10 cellular contexts compared by ENCODE assay signal in the genomic region with DNA sequence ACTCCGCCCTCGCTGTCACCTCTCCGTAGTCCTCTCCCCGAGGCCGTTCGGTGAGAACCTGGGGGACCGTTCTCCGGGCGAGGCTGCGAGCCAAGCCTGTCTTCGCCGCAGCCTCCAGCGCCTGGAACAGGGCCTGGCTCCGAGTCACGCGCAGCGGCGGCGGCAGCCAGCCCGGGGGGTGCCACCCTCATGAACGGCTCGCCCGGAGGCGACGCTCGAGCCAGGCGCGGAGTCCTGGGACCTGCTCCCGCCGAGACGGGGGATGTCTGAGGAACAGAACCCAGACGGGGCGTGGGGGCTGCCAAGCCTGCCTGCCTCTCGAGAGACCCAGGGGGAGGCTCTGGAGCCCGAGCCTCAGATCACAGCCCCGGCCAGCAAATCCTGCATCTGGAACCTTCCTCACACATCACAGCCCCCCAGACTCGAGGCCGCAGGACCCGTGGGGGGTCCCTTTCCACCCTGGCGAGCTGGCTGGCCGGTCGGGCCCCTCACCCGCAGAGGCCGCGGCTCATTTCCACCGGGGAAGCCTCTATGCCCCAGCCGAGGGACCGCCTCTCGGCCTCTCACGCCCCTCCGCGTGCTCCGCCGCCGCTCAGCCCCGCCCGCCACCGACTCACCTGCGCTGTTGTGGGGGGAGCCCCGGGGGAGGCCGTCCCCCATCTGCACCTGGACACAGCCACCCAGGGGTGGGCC. TPM values are rescaled to one million over a fixed set of nuclear protein-coding genes. Genes with fewer than 3 reads are reported as not detected.
A peak's percentile ranks its signal among the peaks of the same experiment; 100 is the strongest.
DNase-seq lines count a peak whose midpoint lies in the region; ATAC-seq and TF ChIP-seq lines count a peak whose summit lies in the region.
"Had no signal": no experiment of that assay in that cellular context is flagged by ENCODE, and none has a peak within 500 bp of the region (broad histone marks: within the 10 kb centered on the region; RNA-seq: fewer than 3 reads in every experiment).

No MANE protein-coding gene starts in this region.

- H3K27me3 ChIP-seq in WERI-Rb-1 (ENCODE audit: insufficient read depth, low read depth, severe bottlenecking): peaks cover 27% of the 10 kb centered on the region

- peak; percentile 70 for DNase-seq in GM13977 (ENCODE audit: low spot score)
- no peak for DNase-seq in activated CD8-positive, alpha-beta memory T cell treated with anti-CD3 and anti-CD28 coated beads, Interleukin-2, amount 10 ng/mL, durations not matched to agents 7 days and 5 days
- peak; percentile 48 for DNase-seq in glutamatergic neuron
- peak; percentile 62 for DNase-seq in retina
- no peak for DNase-seq in WERI-Rb-1
- DNase-seq in NCI-H1105 treated with DMSO at 0.1 percent for 48 hours (lab: John Stamatoyannopoulos, UW): no peak

- H3K27me3 Mint-ChIP-seq in activated CD8-positive, alpha-beta memory T cell treated with anti-CD3 and anti-CD28 coated beads, Interleukin-2, amount 10 ng/mL, durations not matched to agents 7 days and 5 days: peaks cover 44% of the 10 kb centered on the region
- peaks cover 26% of the 10 kb centered on the region for H3K27me3 Mint-ChIP-seq in glutamatergic neuron (ENCODE audit: unreplicated experiment)

- no peak overlapping the region for H3K4me3 ChIP-seq in WERI-Rb-1 (ENCODE audit: low read depth, low read length)

- H3K9me3 ChIP-seq in WERI-Rb-1 (ENCODE audit: severe bottlenecking): no peaks in the 10 kb centered on the region

- in situ Hi-C loops in GM13977 (cut with MboI; ENCODE audit: low pct_unique_long_range_greater_than_20kb, low sequenced_read_pairs, unreplicated experiment): no loop called here

- H3K27ac Mint-ChIP-seq in activated CD8-positive, alpha-beta memory T cell treated with anti-CD3 and anti-CD28 coated beads, Interleukin-2, amount 10 ng/mL, durations not matched to agents 7 days and 5 days: no peak overlapping the region
- no peak overlapping the region for H3K27ac Mint-ChIP-seq in glutamatergic neuron (ENCODE audit: unreplicated experiment)

- peaks cover 12% of the 10 kb centered on the region for H3K36me3 ChIP-seq in WERI-Rb-1

- no peak overlapping the region for H3K4me3 Mint-ChIP-seq in activated CD8-positive, alpha-beta memory T cell treated with anti-CD3 and anti-CD28 coated beads, Interleukin-2, amount 10 ng/mL, durations not matched to agents 7 days and 5 days
- H3K4me3 Mint-ChIP-seq in glutamatergic neuron (ENCODE audit: unreplicated experiment): no peak overlapping the region

- H3K27ac ChIP-seq in WERI-Rb-1: no peak overlapping the region
- H3K27ac ChIP-seq: epithelial cell of prostate had no signal

- no peaks in the 10 kb centered on the region for H3K9me3 Mint-ChIP-seq in activated CD8-positive, alpha-beta memory T cell treated with anti-CD3 and anti-CD28 coated beads, Interleukin-2, amount 10 ng/mL, durations not matched to agents 7 days and 5 days (ENCODE audit: low read depth)
- H3K9me3 Mint-ChIP-seq in glutamatergic neuron (ENCODE audit: unreplicated experiment): peaks cover 5% of the 10 kb centered on the region

- no peaks in the 10 kb centered on the region for H3K36me3 Mint-ChIP-seq in activated CD8-positive, alpha-beta memory T cell treated with anti-CD3 and anti-CD28 coated beads, Interleukin-2, amount 10 ng/mL, durations not matched to agents 7 days and 5 days
- H3K36me3 Mint-ChIP-seq in glutamatergic neuron (ENCODE audit: unreplicated experiment): no peaks in the 10 kb centered on the region

- peaks cover 27% of the 10 kb centered on the region for H3K4me1 Mint-ChIP-seq in activated CD8-positive, alpha-beta memory T cell treated with anti-CD3 and anti-CD28 coated beads, Interleukin-2, amount 10 ng/mL, durations not matched to agents 7 days and 5 days
- H3K4me1 Mint-ChIP-seq in glutamatergic neuron (ENCODE audit: low read depth, unreplicated experiment): peaks cover 7% of the 10 kb centered on the region

- ATAC-seq in activated CD8-positive, alpha-beta memory T cell treated with anti-CD3 and anti-CD28 coated beads, Interleukin-2, amount 10 ng/mL, durations not matched to agents 7 days and 5 days: peak; percentile 25
- ATAC-seq in GM21447 (IDR thresholded peaks at IDR 0.05; ENCODE audit: unreplicated experiment): no peak
- ATAC-seq in HG03095 (IDR thresholded peaks at IDR 0.05; ENCODE audit: unreplicated experiment): no peak

- CTCF ChIA-PET in activated CD8-positive, alpha-beta memory T cell treated with anti-CD3 and anti-CD28 coated beads, Interleukin-2, amount 10 ng/mL, durations not matched to agents 7 days and 5 days (lab: Charles Lee): interaction anchor here (1.0 to 1.4 kb wide), 2 partner anchors 14 to 223 kb away, joined by 3 to 8 read pairs; no protein-coding TSS in a partner anchor

- TF ChIP-seq CTCF in GM13977 (IDR thresholded peaks at IDR 0.05; ENCODE audit: extremely low read depth, insufficient read depth, missing control alignments) (no peak), glutamatergic neuron (IDR thresholded peaks at IDR 0.05; ENCODE audit: partially characterized antibody, unreplicated experiment) (no peak), WERI-Rb-1 (IDR thresholded peaks at IDR 0.05; ENCODE audit: low read depth, low read length) (no peak)

RNA-seq across cellular contexts. Expression of a gene that starts 4.1 kb away (rescaled TPM):
- total RNA-seq in activated CD8-positive, alpha-beta memory T cell treated with anti-CD3 and anti-CD28 coated beads, Interleukin-2, amount 10 ng/mL, durations not matched to agents 7 days and 5 days: under 1 TPM; 0.30 to 0.70 TPM
- not detected for total RNA-seq in glutamatergic neuron (ENCODE audit: unreplicated experiment)
- total RNA-seq: temporal lobe had no signal

RNA-seq across cellular contexts. Expression of a gene that starts 15.9 kb away (rescaled TPM):
- 1 to 10 TPM in 1 of 2 experiments, under 1 TPM in 1; 0.89 to 3.1 TPM for total RNA-seq in activated CD8-positive, alpha-beta memory T cell treated with anti-CD3 and anti-CD28 coated beads, Interleukin-2, amount 10 ng/mL, durations not matched to agents 7 days and 5 days
- 0.37 TPM for total RNA-seq in glutamatergic neuron (ENCODE audit: unreplicated experiment)

RNA-seq across cellular contexts. Expression of a gene that starts 36.2 kb away (rescaled TPM):
- total RNA-seq in activated CD8-positive, alpha-beta memory T cell treated with anti-CD3 and anti-CD28 coated beads, Interleukin-2, amount 10 ng/mL, durations not matched to agents 7 days and 5 days: 10 to 100 TPM; 74.0 to 95.8 TPM
- 3.4 TPM for total RNA-seq in glutamatergic neuron (ENCODE audit: unreplicated experiment)

RNA-seq across cellular contexts. Expression of a gene that starts 58.5 kb away (rescaled TPM):
- 1 to 10 TPM; 1.2 TPM for total RNA-seq in activated CD8-positive, alpha-beta memory T cell treated with anti-CD3 and anti-CD28 coated beads, Interleukin-2, amount 10 ng/mL, durations not matched to agents 7 days and 5 days
- 216 TPM for total RNA-seq in glutamatergic neuron (ENCODE audit: unreplicated experiment)

Comparison
In these comparisons a context has a peak if more than half of its experiments do, and no peak if none do; other contexts are left out.
1. DNase-seq: peak in GM13977 (single experiment), glutamatergic neuron (single experiment) and retina (single experiment); none in activated CD8-positive, alpha-beta memory T cell treated with anti-CD3 and anti-CD28 coated beads, Interleukin-2, amount 10 ng/mL, durations not matched to agents 7 days and 5 days (single experiment), WERI-Rb-1 (single experiment) and NCI-H1105 treated with DMSO at 0.1 percent for 48 hours (single experiment).
2. RNA of a gene that starts 36.2 kb away (total RNA-seq): 74.0 to 95.8 TPM in activated CD8-positive, alpha-beta memory T cell treated with anti-CD3 and anti-CD28 coated beads, Interleukin-2, amount 10 ng/mL, durations not matched to agents 7 days and 5 days; 3.4 TPM in glutamatergic neuron (single experiment); every median in the first group is over 10 times any median in the second.